In the genomic region with DNA sequence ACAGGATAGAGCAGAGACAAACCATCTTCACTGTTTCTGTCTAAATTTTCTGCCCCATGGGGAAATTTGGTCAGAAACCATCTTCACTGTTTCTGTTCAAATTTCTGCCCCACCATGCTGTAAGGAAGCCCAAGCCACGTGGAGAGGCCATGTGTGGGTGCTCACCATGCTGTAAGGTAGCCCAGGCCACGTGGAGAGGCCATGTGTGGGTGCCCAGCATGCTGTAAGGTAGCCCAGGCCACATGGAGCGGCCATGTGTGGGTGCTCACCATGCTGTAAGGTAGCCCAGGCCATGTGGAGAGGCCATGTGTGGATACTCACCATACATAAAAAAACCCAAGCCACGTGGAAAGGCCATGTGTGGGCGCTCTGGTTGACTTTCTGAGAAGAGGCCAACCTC, we compare ENCODE assay signal across 27 cellular contexts.
DNase-seq lines count a peak whose midpoint lies in the region; ATAC-seq, FAIRE-seq and TF ChIP-seq lines count a peak whose summit lies in the region.
"Had no signal": no experiment of that assay in that cellular context is flagged by ENCODE, and none has a peak within 500 bp of the region (broad histone marks: within the 10 kb centered on the region; RNA-seq: fewer than 3 reads in every experiment).

No MANE protein-coding gene starts in this region.

- H3K9me3 Mint-ChIP-seq in astrocyte (ENCODE audit: unreplicated experiment): peaks cover 18% of the 10 kb centered on the region

- no peak overlapping the region for H2AFZ ChIP-seq in astrocyte (ENCODE audit: low read depth, low read length)
- no peak overlapping the region for H2AFZ ChIP-seq in endothelial cell of umbilical vein (ENCODE audit: low read depth, low read length)

- H4K20me1 ChIP-seq in astrocyte (ENCODE audit: insufficient read depth, low read length) (no peaks in the 10 kb centered on the region), endothelial cell of umbilical vein (replicated peaks; ENCODE audit: control insufficient read depth, extremely low read depth, insufficient read depth, low read length) (no peaks in the 10 kb centered on the region)
- H4K20me1 ChIP-seq: BLaER1 had no signal

- H3K27me3 ChIP-seq in astrocyte (ENCODE audit: insufficient read depth, low read length): no peaks in the 10 kb centered on the region
- no peaks in the 10 kb centered on the region for H3K27me3 ChIP-seq in endothelial cell of umbilical vein (ENCODE audit: control insufficient read depth in 2 of 2, insufficient read depth in 2 of 2, low read length in 2 of 2)
- H3K27me3 ChIP-seq: BE2C, BLaER1 had no signal

- no peak overlapping the region for H3K4me2 ChIP-seq in astrocyte (ENCODE audit: low read length)
- no peak overlapping the region for H3K4me2 ChIP-seq in endothelial cell of umbilical vein (ENCODE audit: insufficient read depth, low read length)
- H3K4me2 ChIP-seq: BLaER1 had no signal

- peak; percentile 23 for DNase-seq in M059J (ENCODE audit: low read depth)
- peak; percentile 3 for DNase-seq in astrocyte (ENCODE audit: low read depth)
- DNase-seq in endothelial cell of umbilical vein (ENCODE audit: low read depth, low spot score): no peak
- no peak for DNase-seq in omental fat pad (ENCODE audit: low spot score)
- DNase-seq: 8988T; ACHN; BE2C; C1 segment of cervical spinal cord; CD4-positive, alpha-beta memory T cell; CD4-positive, CD25-positive, alpha-beta regulatory T cell; CD8-positive, alpha-beta memory T cell; COR-L47; DMS 273 treated with DMSO at 0.1 percent for 48 hours; DMS153; DMS53; DMS79; DND-41; EL; GDM1 had no signal

- H3K9me3 ChIP-seq in astrocyte (ENCODE audit: insufficient read depth, low read depth, low read length): peaks cover 4% of the 10 kb centered on the region
- H3K9me3 ChIP-seq in endothelial cell of umbilical vein (replicated peaks; ENCODE audit: control insufficient read depth, insufficient read depth, low read length): no peaks in the 10 kb centered on the region
- H3K9me3 ChIP-seq: BE2C had no signal

- H3K36me3 ChIP-seq in astrocyte (ENCODE audit: insufficient read depth, low read length) (no peaks in the 10 kb centered on the region), endothelial cell of umbilical vein (ENCODE audit: control insufficient read depth in 2 of 2, extremely low read depth in 1 of 2, insufficient read depth in 2 of 2, low read length in 2 of 2) (no peaks in the 10 kb centered on the region)
- H3K36me3 ChIP-seq: BE2C, BLaER1 had no signal

- H3K27ac Mint-ChIP-seq in astrocyte (ENCODE audit: unreplicated experiment): no peak overlapping the region
- H3K27ac Mint-ChIP-seq: CD4-positive, alpha-beta memory T cell; CD4-positive, CD25-positive, alpha-beta regulatory T cell had no signal

- FAIRE-seq in astrocyte (lab: Jason Lieb, UNC) (no peak), endothelial cell of umbilical vein (lab: Jason Lieb, UNC) (no peak)
- FAIRE-seq: A204.1, GM12878, GM12892, GM18507 had no signal

- POLR2A ChIA-PET in endothelial cell of umbilical vein (lab: Charles Lee): no interaction called here

- TF ChIP-seq CTCF in astrocyte (IDR thresholded peaks at IDR 0.05; ENCODE audit: insufficient read depth, low read depth, low read length) (no peak), endothelial cell of umbilical vein (IDR thresholded peaks at IDR 0.05; ENCODE audit: extremely low read depth in 1 of 2, insufficient read depth in 1 of 2, low read depth in 1 of 2, low read length in 2 of 2) (no peak), omental fat pad (IDR thresholded peaks at IDR 0.05) (no peak)

- ATAC-seq in omental fat pad (ENCODE audit: low FRiP score) (no peak), GM19463 (IDR thresholded peaks at IDR 0.05; ENCODE audit: unreplicated experiment) (no peak), HG03442 (IDR thresholded peaks at IDR 0.05; ENCODE audit: unreplicated experiment) (no peak)
- ATAC-seq: GM12878 had no signal

- BruUV-seq in endothelial cell of umbilical vein (replicated peaks; lab: Mats Ljungman, UMichigan): no TSS peak

- H3K9ac ChIP-seq in astrocyte (ENCODE audit: low read length) (no peak overlapping the region), endothelial cell of umbilical vein (replicated peaks; ENCODE audit: extremely low read depth, insufficient read depth, low read length) (no peak overlapping the region)
- H3K9ac ChIP-seq: BLaER1 had no signal

- CTCF ChIA-PET in endothelial cell of umbilical vein (lab: Charles Lee): no interaction called here

- no peak overlapping the region for H3K4me3 Mint-ChIP-seq in astrocyte (ENCODE audit: unreplicated experiment)
- H3K4me3 Mint-ChIP-seq: CD14-positive monocyte; CD4-positive, alpha-beta memory T cell; CD4-positive, CD25-positive, alpha-beta regulatory T cell; CD8-positive, alpha-beta memory T cell had no signal

- no peaks in the 10 kb centered on the region for H3K36me3 Mint-ChIP-seq in astrocyte (ENCODE audit: low read depth, unreplicated experiment)
- H3K36me3 Mint-ChIP-seq: CD14-positive monocyte; CD4-positive, alpha-beta memory T cell; CD8-positive, alpha-beta memory T cell had no signal

- dilution Hi-C loops in endothelial cell of umbilical vein (cut with MboI; ENCODE audit: extremely low pct_ligation_motif_present, low sequenced_read_pairs): no loop called here

- H3K4me1 ChIP-seq in astrocyte (ENCODE audit: insufficient read depth, low read length): no peaks in the 10 kb centered on the region
- H3K4me1 ChIP-seq in endothelial cell of umbilical vein (ENCODE audit: control insufficient read depth, extremely low read depth, insufficient read depth, low read length): no peaks in the 10 kb centered on the region
- H3K4me1 ChIP-seq: BE2C, BLaER1 had no signal

- H3K27me3 Mint-ChIP-seq in astrocyte (ENCODE audit: low read depth, unreplicated experiment): no peaks in the 10 kb centered on the region
- H3K27me3 Mint-ChIP-seq: CD4-positive, alpha-beta memory T cell; CD4-positive, CD25-positive, alpha-beta regulatory T cell had no signal

- intact Hi-C loops in endothelial cell of umbilical vein (cut with micrococcal nuclease): no loop called here

- no peaks in the 10 kb centered on the region for H3K79me2 ChIP-seq in astrocyte (ENCODE audit: insufficient read depth, low read length)
- no peaks in the 10 kb centered on the region for H3K79me2 ChIP-seq in endothelial cell of umbilical vein (ENCODE audit: control insufficient read depth, insufficient read depth, low read length)

- H3K4me3 ChIP-seq in astrocyte (ENCODE audit: insufficient read depth, low read depth, low read length) (no peak overlapping the region), endothelial cell of umbilical vein (replicated peaks in 1 of 3; ENCODE audit: insufficient read depth in 1 of 3, low read depth in 1 of 3, low read length in 3 of 3) (no peak overlapping the region)
- H3K4me3 ChIP-seq: BLaER1, GM12878 had no signal

- H3K27ac ChIP-seq in astrocyte (ENCODE audit: low read depth, low read length) (no peak overlapping the region), endothelial cell of umbilical vein (ENCODE audit: insufficient read depth, low read depth, low read length) (no peak overlapping the region)
- H3K27ac ChIP-seq: BLaER1 had no signal

- no peaks in the 10 kb centered on the region for H3K9me1 ChIP-seq in endothelial cell of umbilical vein (replicated peaks; ENCODE audit: control insufficient read depth, extremely low read depth, insufficient read depth, low read length)

- no peak for TF ChIP-seq POLR2A in endothelial cell of umbilical vein (IDR thresholded peaks at IDR 0.05; ENCODE audit: low read depth, low read length)

- no peaks in the 10 kb centered on the region for H3K4me1 Mint-ChIP-seq in astrocyte (ENCODE audit: low read depth, unreplicated experiment)
- H3K4me1 Mint-ChIP-seq: CD14-positive monocyte; CD4-positive, alpha-beta memory T cell; CD4-positive, CD25-positive, alpha-beta regulatory T cell; CD8-positive, alpha-beta memory T cell had no signal

TF ChIP-seq in endothelial cell of umbilical vein, 7 proteins besides CTCF, POLR2A, EP300 and RAD21:
- TF ChIP-seq GATA2 (IDR thresholded peaks at IDR 0.05; ENCODE audit: insufficient read depth, insufficient read length, low read depth, low read length) (no peak), POLR2AphosphoS5 (IDR thresholded peaks at IDR 0.05; ENCODE audit: insufficient read depth, low read depth, low read length) (no peak), FOS (IDR thresholded peaks at IDR 0.05; ENCODE audit: borderline replicate concordance, insufficient read depth, low read length) (no peak), JUN (IDR thresholded peaks at IDR 0.05; ENCODE audit: borderline replicate concordance, insufficient read depth, insufficient read length, low read depth) (no peak), MYC (IDR thresholded peaks at IDR 0.05; ENCODE audit: low read depth, low read length) (no peak), EZH2 (IDR thresholded peaks at IDR 0.05; ENCODE audit: borderline replicate concordance, low read depth, low read length, severe bottlenecking) (no peak)
- TF ChIP-seq, protein P1, sequence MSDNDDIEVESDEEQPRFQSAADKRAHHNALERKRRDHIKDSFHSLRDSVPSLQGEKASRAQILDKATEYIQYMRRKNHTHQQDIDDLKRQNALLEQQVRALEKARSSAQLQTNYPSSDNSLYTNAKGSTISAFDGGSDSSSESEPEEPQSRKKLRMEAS (IDR thresholded peaks at IDR 0.05; ENCODE audit: insufficient read depth, insufficient read length): peak; percentile 40

Comparison
In these comparisons a context has a peak if more than half of its experiments do, and no peak if none do; other contexts are left out.
1. DNase-seq: peak in M059J (single experiment) and astrocyte (single experiment); none in endothelial cell of umbilical vein (single experiment) and omental fat pad (single experiment).